In genomic region chr16:23110257-23110899, GRCh38 we compare ENCODE assay signal across 20 cellular contexts.
"Had no signal": no experiment of that assay in that cellular context is flagged by ENCODE, and none has a peak within 500 bp of the region (broad histone marks: within the 10 kb centered on the region; RNA-seq: fewer than 3 reads in every experiment).

No MANE protein-coding gene starts in this region.

- H3K4me3 ChIP-seq: heart right ventricle, left ventricle myocardium inferior, lower lobe of right lung, pancreas, smooth muscle cell had no signal

- H3K9me3 Mint-ChIP-seq: natural killer cell treated with Interleukin-12 subunit alpha and Interleukin-12 subunit beta and Interleukin-15 and Interleukin-18, amount 100 ng/mL, for 72 hours had no signal

- H3K36me3 ChIP-seq: pancreas had no signal

- H3K36me3 Mint-ChIP-seq: natural killer cell treated with Interleukin-12 subunit alpha and Interleukin-12 subunit beta and Interleukin-15 and Interleukin-18, amount 100 ng/mL, for 72 hours had no signal

- H3K27me3 ChIP-seq: heart right ventricle, pancreas had no signal

- H3K4me2 ChIP-seq: smooth muscle cell had no signal

- H3K9me3 ChIP-seq: left ventricle myocardium inferior, lower lobe of right lung, pancreas had no signal

- H3K4me1 ChIP-seq: lower lobe of right lung had no signal

- H3K27ac ChIP-seq: heart right ventricle, left ventricle myocardium inferior, lower lobe of right lung, pancreas had no signal

- FAIRE-seq: endometrium, frontal cortex, pancreas, urothelium cell line had no signal

- H3K27me3 Mint-ChIP-seq: natural killer cell treated with Interleukin-12 subunit alpha and Interleukin-12 subunit beta and Interleukin-15 and Interleukin-18, amount 100 ng/mL, for 72 hours; progenitor cell of endocrine pancreas had no signal

- H3K4me3 Mint-ChIP-seq: natural killer cell treated with Interleukin-12 subunit alpha and Interleukin-12 subunit beta and Interleukin-15 and Interleukin-18, amount 100 ng/mL, for 72 hours had no signal

- H3K27ac Mint-ChIP-seq: natural killer cell treated with Interleukin-12 subunit alpha and Interleukin-12 subunit beta and Interleukin-15 and Interleukin-18, amount 100 ng/mL, for 72 hours; progenitor cell of endocrine pancreas had no signal

- DNase-seq: effector memory CD4-positive, alpha-beta T cell; heart right ventricle; hypothalamus; islet precursor cell; left ventricle myocardium inferior; lower lobe of right lung; mesenchymal stem cell; midbrain; occipital lobe; pancreas; right cardiac atrium; stimulated activated CD4-positive, alpha-beta T cell treated with anti-CD3 and anti-CD28 coated beads, Interleukin-2, amount 100 ng/mL, for 48 hours; stimulated activated naive CD4-positive, alpha-beta T cell treated with Interleukin-2 at 50 U/mL for 16 hours; trophoblast cell had no signal

- ATAC-seq: heart right ventricle; lower lobe of right lung; natural killer cell treated with Interleukin-12 subunit alpha and Interleukin-12 subunit beta and Interleukin-15 and Interleukin-18, amount 100 ng/mL, for 72 hours; pancreas; right cardiac atrium had no signal
